24 cellular contexts compared by ENCODE assay signal in genomic region chr9:30382271-30382670, GRCh38.
DNase-seq lines count a peak whose midpoint lies in the region; TF ChIP-seq lines count a peak whose summit lies in the region.
"Had no signal": no experiment of that assay in that cellular context is flagged by ENCODE, and none has a peak within 500 bp of the region (broad histone marks: within the 10 kb centered on the region; RNA-seq: fewer than 3 reads in every experiment).

No MANE protein-coding gene starts in this region.

- intact Hi-C loops in posterior vena cava (cut with DNase I), result no loop called here

- H3K27me3 ChIP-seq in BE2C, result no peaks in the 10 kb centered on the region
- H3K27me3 ChIP-seq: BLaER1, SJSA1 had no signal

- no peaks in the 10 kb centered on the region for H3K9me3 ChIP-seq in BE2C
- H3K9me3 ChIP-seq: BLaER1, HAP-1, SJSA1 had no signal

- H3K36me3 ChIP-seq in BE2C, result no peaks in the 10 kb centered on the region
- H3K36me3 ChIP-seq: BLaER1, HAP-1, SJSA1 had no signal

- TF ChIP-seq CTCF in BE2C (IDR thresholded peaks at IDR 0.05; ENCODE audit: low read depth, low read length), result no peak

- peak; percentile 18 for DNase-seq in DMS53 (lab: John Stamatoyannopoulos, UW)
- no peak for DNase-seq in DMS53 treated with DMSO at 0.1 percent for 48 hours (lab: John Stamatoyannopoulos, UW; ENCODE audit: unreplicated experiment)
- DNase-seq in BE2C, result peak; percentile 35
- DNase-seq in OCI-M1 (lab: John Stamatoyannopoulos, UW), result peak; percentile 22
- peak; percentile 0 to 10 for DNase-seq in erythroblast (lab: John Stamatoyannopoulos, UW)
- no peak for DNase-seq in posterior vena cava (ENCODE audit: low spot score)
- no peak for DNase-seq in Ammon's horn (ENCODE audit: low spot score)
- DNase-seq in AG08395 (ENCODE audit: low spot score), result no peak
- DNase-seq: CD4-positive, CD25-positive, alpha-beta regulatory T cell; DMS153; GOT3; HFFc6; Kasumi-1; MM.1S; NCI-H1694; NCI-H2029 treated with DMSO at 0.1 percent for 48 hours; NCI-H446; NCI-H526 treated with DMSO at 0.1 percent for 48 hours; NK-92 treated with Interleukin-12 subunit alpha and Interleukin-12 subunit beta, amount 100 ng/mL, for 24 hours; PC-9 had no signal

- TF ChIP-seq POLR2A in erythroblast (IDR thresholded peaks at IDR 0.05; ENCODE audit: low read length), result no peak

- no peak overlapping the region for H3K4me3 ChIP-seq in BE2C (ENCODE audit: low read depth, low read length)
- H3K4me3 ChIP-seq: BLaER1, HAP-1, K562, PC-9, SJSA1 had no signal

- no peaks in the 10 kb centered on the region for H3K4me1 ChIP-seq in BE2C
- H3K4me1 ChIP-seq: BLaER1, HAP-1, SJSA1 had no signal

Comparison
In these comparisons a context has a peak if more than half of its experiments do, and no peak if none do; other contexts are left out.
1. DNase-seq: peak in DMS53 (single experiment), BE2C (single experiment), OCI-M1 (single experiment) and erythroblast (2 of 2); none in DMS53 treated with DMSO at 0.1 percent for 48 hours (single experiment), posterior vena cava (single experiment), Ammon's horn (single experiment) and AG08395 (single experiment).